In genomic region chr7:1136841-1137516, GRCh38 we compare ENCODE assay signal across 8 cellular contexts. TPM values are rescaled to one million over a fixed set of nuclear protein-coding genes. Genes with fewer than 3 reads are reported as not detected.
DNase-seq lines count a peak whose midpoint lies in the region; ATAC-seq, FAIRE-seq and TF ChIP-seq lines count a peak whose summit lies in the region.

No MANE protein-coding gene starts in this region.

- POLR2A ChIA-PET in CD8-positive, alpha-beta memory T cell (lab: Charles Lee), result no interaction called here

- H3K27me3 Mint-ChIP-seq in CD8-positive, alpha-beta memory T cell, result no peaks in the 10 kb centered on the region
- H3K27me3 Mint-ChIP-seq in T-helper 2 cell treated with Interferon-gamma antibody and Interleukin-4, amounts not matched to agents 5 μg/mL and 100 μg/mL, for 36 hours (ENCODE audit: low read depth), result no peaks in the 10 kb centered on the region
- peaks cover 2% of the 10 kb centered on the region for H3K27me3 Mint-ChIP-seq in glutamatergic neuron (ENCODE audit: unreplicated experiment)

- H3K4me1 Mint-ChIP-seq in CD8-positive, alpha-beta memory T cell, result peaks cover 15 to 19% (median 17%) of the 10 kb centered on the region in 3 donors
- peaks cover 8% of the 10 kb centered on the region for H3K4me1 Mint-ChIP-seq in T-helper 2 cell treated with Interferon-gamma antibody and Interleukin-4, amounts not matched to agents 5 μg/mL and 100 μg/mL, for 36 hours (ENCODE audit: low read depth)
- H3K4me1 Mint-ChIP-seq in glutamatergic neuron (ENCODE audit: low read depth, unreplicated experiment), result peaks cover 11% of the 10 kb centered on the region

- H3K9ac ChIP-seq in HUES6 (ENCODE audit: low read length) (no peak overlapping the region), smooth muscle cell (ENCODE audit: low read depth) (peak overlapping the region; percentile 79)

- FAIRE-seq in RCC 7860 (lab: Jason Lieb, UNC), result no peak

- ATAC-seq in GM21737 (IDR thresholded peaks at IDR 0.05; ENCODE audit: unreplicated experiment) (no peak), GM19395 (IDR thresholded peaks at IDR 0.05; ENCODE audit: unreplicated experiment) (no peak)

- H4K20me1 ChIP-seq in smooth muscle cell (ENCODE audit: low read depth), result no peaks in the 10 kb centered on the region

- CTCF ChIA-PET in CD8-positive, alpha-beta memory T cell (lab: Charles Lee), result interaction anchor here (1.9 kb wide), 1 partner anchor 144 kb away, joined by 15 read pairs; no protein-coding TSS in a partner anchor

- no peaks in the 10 kb centered on the region for H3F3A ChIP-seq in smooth muscle cell (ENCODE audit: low read depth)

- H2AFZ ChIP-seq in smooth muscle cell (ENCODE audit: low read depth), result peak overlapping the region; percentile 87

- H3K27me3 ChIP-seq in CD8-positive, alpha-beta memory T cell (ENCODE audit: insufficient read depth, low read length, poor library complexity, severe bottlenecking), result no peaks in the 10 kb centered on the region
- H3K27me3 ChIP-seq in HUES6 (ENCODE audit: control insufficient read depth, insufficient read depth, low read length), result no peaks in the 10 kb centered on the region
- no peaks in the 10 kb centered on the region for H3K27me3 ChIP-seq in smooth muscle cell (ENCODE audit: low read depth)

- peak overlapping the region; percentile 78 to 93 (median 91) for H3K4me3 Mint-ChIP-seq in CD8-positive, alpha-beta memory T cell
- H3K4me3 Mint-ChIP-seq in T-helper 2 cell treated with Interferon-gamma antibody and Interleukin-4, amounts not matched to agents 5 μg/mL and 100 μg/mL, for 36 hours, result peak overlapping the region; percentile 81
- H3K4me3 Mint-ChIP-seq in glutamatergic neuron (ENCODE audit: unreplicated experiment), result peak overlapping the region; percentile 92

- H3K36me3 Mint-ChIP-seq in CD8-positive, alpha-beta memory T cell, result peaks cover 0 to 7% (median 4%) of the 10 kb centered on the region in 3 donors
- H3K36me3 Mint-ChIP-seq in T-helper 2 cell treated with Interferon-gamma antibody and Interleukin-4, amounts not matched to agents 5 μg/mL and 100 μg/mL, for 36 hours (ENCODE audit: low read depth), result no peaks in the 10 kb centered on the region
- H3K36me3 Mint-ChIP-seq in glutamatergic neuron (ENCODE audit: unreplicated experiment), result peaks cover 4% of the 10 kb centered on the region

- WGBS in smooth muscle cell (ENCODE audit: low lambda C conversion rate), result 33% methylated on average over 9 of the region's 9 CpGs

- H3K4me1 ChIP-seq in CD8-positive, alpha-beta memory T cell (ENCODE audit: insufficient read depth, low read length), result peaks cover 13% of the 10 kb centered on the region
- H3K4me1 ChIP-seq in HUES6 (ENCODE audit: control insufficient read depth, insufficient read depth, low read length), result peaks cover 9% of the 10 kb centered on the region
- H3K4me1 ChIP-seq in smooth muscle cell (ENCODE audit: low read depth), result peaks cover 11% of the 10 kb centered on the region

- H3K4me3 ChIP-seq in CD8-positive, alpha-beta memory T cell (ENCODE audit: low read length), result peak overlapping the region; percentile 59
- peak overlapping the region; percentile 88 for H3K4me3 ChIP-seq in HUES6 (ENCODE audit: low read depth, low read length)
- H3K4me3 ChIP-seq in smooth muscle cell, result peak overlapping the region; percentile 72

- peak overlapping the region; percentile 78 to 98 (median 91) for H3K27ac Mint-ChIP-seq in CD8-positive, alpha-beta memory T cell
- H3K27ac Mint-ChIP-seq in T-helper 2 cell treated with Interferon-gamma antibody and Interleukin-4, amounts not matched to agents 5 μg/mL and 100 μg/mL, for 36 hours, result peak overlapping the region; percentile 89
- H3K27ac Mint-ChIP-seq in glutamatergic neuron (ENCODE audit: unreplicated experiment), result peak overlapping the region; percentile 59

- H3K9me3 Mint-ChIP-seq in CD8-positive, alpha-beta memory T cell, result no peaks in the 10 kb centered on the region
- H3K9me3 Mint-ChIP-seq in T-helper 2 cell treated with Interferon-gamma antibody and Interleukin-4, amounts not matched to agents 5 μg/mL and 100 μg/mL, for 36 hours, result no peaks in the 10 kb centered on the region
- peaks cover 8% of the 10 kb centered on the region for H3K9me3 Mint-ChIP-seq in glutamatergic neuron (ENCODE audit: unreplicated experiment)

- no peaks in the 10 kb centered on the region for H3K36me3 ChIP-seq in CD8-positive, alpha-beta memory T cell (ENCODE audit: insufficient read depth, low read length)
- 0 out of 2 replicates have a peak, but pooled peaks cover 2% of the 10 kb centered on the region for H3K36me3 ChIP-seq in HUES6 (ENCODE audit: control insufficient read depth, insufficient read depth, low read length)
- H3K36me3 ChIP-seq in smooth muscle cell (ENCODE audit: low read depth), result no peaks in the 10 kb centered on the region

- peak overlapping the region; percentile 94 for H3K27ac ChIP-seq in CD8-positive, alpha-beta memory T cell (ENCODE audit: low read depth, low read length)
- H3K27ac ChIP-seq in HUES6 (ENCODE audit: low read depth, low read length) (no peak overlapping the region), smooth muscle cell (ENCODE audit: low read depth) (no peak overlapping the region)

- H3K79me2 ChIP-seq in smooth muscle cell (ENCODE audit: low read depth), result peaks cover 12% of the 10 kb centered on the region

- DNase-seq in CD8-positive, alpha-beta memory T cell, result peak in 1 of 5 donors; percentile 37
- no peak for DNase-seq in T-helper 2 cell treated with Interferon-gamma antibody and Interleukin-4, amounts not matched to agents 5 μg/mL and 100 μg/mL, for 36 hours (ENCODE audit: low spot score)
- DNase-seq in glutamatergic neuron, result no peak
- no peak for DNase-seq in smooth muscle cell (lab: John Stamatoyannopoulos, UW; ENCODE audit: unreplicated experiment)
- no peak for DNase-seq in RCC 7860 (ENCODE audit: low spot score)

- no peaks in the 10 kb centered on the region for H3K9me3 ChIP-seq in CD8-positive, alpha-beta memory T cell (ENCODE audit: low read length)
- no peaks in the 10 kb centered on the region for H3K9me3 ChIP-seq in HUES6 (ENCODE audit: control insufficient read depth, insufficient read depth, low read depth, low read length)
- H3K9me3 ChIP-seq in smooth muscle cell (replicated peaks; ENCODE audit: low read depth), result no peaks in the 10 kb centered on the region

- H3K4me2 ChIP-seq in smooth muscle cell, result peak overlapping the region; percentile 96

- TF ChIP-seq CTCF in glutamatergic neuron (IDR thresholded peaks at IDR 0.05; ENCODE audit: partially characterized antibody, unreplicated experiment), result no peak
- no peak for TF ChIP-seq CTCF in smooth muscle cell (IDR thresholded peaks at IDR 0.05; ENCODE audit: borderline replicate concordance, insufficient read depth, poor library complexity, severe bottlenecking)

RNA-seq across cellular contexts. Expression of gene ZFAND2A, which starts 23.0 kb away (rescaled TPM):
- total RNA-seq in CD8-positive, alpha-beta memory T cell, result 10 to 100 TPM; 27.8 to 28.5 TPM
- polyA plus RNA-seq in CD8-positive, alpha-beta memory T cell, result 45.6 TPM
- 34.5 TPM for total RNA-seq in glutamatergic neuron (ENCODE audit: unreplicated experiment)
- 16.2 and 21.1 TPM in 2 replicates for total RNA-seq in smooth muscle cell
- polyA plus RNA-seq in smooth muscle cell, result 29.9 and 34.2 TPM in 2 replicates

RNA-seq across cellular contexts. Expression of gene GPER1, which starts 49.1 kb away (rescaled TPM):
- not detected for total RNA-seq in CD8-positive, alpha-beta memory T cell
- polyA plus RNA-seq in CD8-positive, alpha-beta memory T cell, result 0.17 TPM
- total RNA-seq in glutamatergic neuron (ENCODE audit: unreplicated experiment) (0.59 TPM), smooth muscle cell (0.67 and 1.3 TPM in 2 replicates)
- polyA plus RNA-seq in smooth muscle cell, result 2.3 and 4.0 TPM in 2 replicates
